Comparison of ENCODE assay signal across 10 cellular contexts in genomic region chr9:36818965-36819870, GRCh38.
A peak's percentile ranks its signal among the peaks of the same experiment; 100 is the strongest.
DNase-seq lines count a peak whose midpoint lies in the region; ATAC-seq, FAIRE-seq and TF ChIP-seq lines count a peak whose summit lies in the region.
"Had no signal": no experiment of that assay in that cellular context is flagged by ENCODE, and none has a peak within 500 bp of the region (broad histone marks: within the 10 kb centered on the region; RNA-seq: fewer than 3 reads in every experiment).

No MANE protein-coding gene starts in this region.

- H3K9me3 ChIP-seq in H1 (ENCODE audit: insufficient read depth in 2 of 2, low read depth in 1 of 2, low read length in 1 of 2), result no peaks in the 10 kb centered on the region
- no peaks in the 10 kb centered on the region for H3K9me3 ChIP-seq in thoracic aorta
- H3K9me3 ChIP-seq: right lobe of liver had no signal

- H3K27ac ChIP-seq in H1 (ENCODE audit: low read depth, low read length) (no peak overlapping the region), thoracic aorta (no peak overlapping the region)
- H3K27ac ChIP-seq: right lobe of liver, SK-N-MC had no signal

- no peak overlapping the region for H3K14ac ChIP-seq in H1 (ENCODE audit: insufficient read length)

- no peak for TF ChIP-seq POLR2A in H1 (IDR thresholded peaks at IDR 0.05; ENCODE audit: control extremely low read depth in 1 of 2, low read depth in 2 of 2, low read length in 2 of 2)

- H3K4me3 Mint-ChIP-seq in endothelial cell (ENCODE audit: unreplicated experiment), result no peak overlapping the region

- H2BK15ac ChIP-seq in H1 (ENCODE audit: low read length), result no peak overlapping the region

- no peak overlapping the region for H2AK5ac ChIP-seq in H1 (ENCODE audit: low read depth, low read length)

- H3K4ac ChIP-seq in H1 (replicated peaks; ENCODE audit: insufficient read length, low read depth, low read length), result no peak overlapping the region

- H2BK120ac ChIP-seq in H1 (replicated peaks; ENCODE audit: low read depth, low read length), result no peak overlapping the region

- no peak overlapping the region for H3K56ac ChIP-seq in H1 (replicated peaks; ENCODE audit: insufficient read length, low read depth, low read length)

- H2BK20ac ChIP-seq in H1 (ENCODE audit: low read length), result no peak overlapping the region

- no peaks in the 10 kb centered on the region for H3K79me1 ChIP-seq in H1 (ENCODE audit: low read depth, low read length)

- POLR2A ChIA-PET in H1 (lab: Charles Lee; ENCODE audit: partially characterized antibody), result interaction anchor here (1.0 to 1.4 kb wide), 3 partner anchors 10 to 24 kb away, joined by 3 to 7 read pairs (median 4); no protein-coding TSS in a partner anchor

- H3K9ac ChIP-seq in H1 (replicated peaks in 1 of 4; ENCODE audit: extremely low read depth in 1 of 4, low read depth in 3 of 4, low read length in 3 of 4), result no peak overlapping the region

- TF ChIP-seq CTCF in H1 (IDR thresholded peaks at IDR 0.05; ENCODE audit: control extremely low read depth in 1 of 3, insufficient read depth in 1 of 3, low read depth in 1 of 3, low read length in 3 of 3) (no peak), thoracic aorta (IDR thresholded peaks at IDR 0.05) (no peak), endothelial cell (IDR thresholded peaks at IDR 0.05; ENCODE audit: unreplicated experiment) (no peak)

- H3K18ac ChIP-seq in H1 (ENCODE audit: extremely low read depth, low read length), result peak overlapping the region; percentile 51

- H3K27me3 ChIP-seq in H1 (replicated peaks in 1 of 4; ENCODE audit: control insufficient read depth in 3 of 4, extremely low read depth in 1 of 4, insufficient read depth in 3 of 4, low read length in 3 of 4) (peaks cover 0 to 23% (median 21%) of the 10 kb centered on the region in 4 experiments; a peak in 6 of 7 replicates), thoracic aorta (replicated peaks; ENCODE audit: insufficient read depth) (no peaks in the 10 kb centered on the region)
- H3K27me3 ChIP-seq: right lobe of liver had no signal

- H3K9me3 Mint-ChIP-seq in endothelial cell (ENCODE audit: unreplicated experiment), result no peaks in the 10 kb centered on the region

- peak overlapping the region; percentile 85 for H2AFZ ChIP-seq in H1 (ENCODE audit: low read length)

- H3K36me3 Mint-ChIP-seq in endothelial cell (ENCODE audit: low read depth, unreplicated experiment), result no peaks in the 10 kb centered on the region

- 0 out of 2 replicates have a peak overlapping the region, but pooled peaks have one; percentile 35 for H2BK5ac ChIP-seq in H1 (ENCODE audit: low read depth, low read length)

- 0 out of 2 replicates have a peak overlapping the region, but pooled peaks have one; percentile 12 for H2BK12ac ChIP-seq in H1 (ENCODE audit: low read depth, low read length)

- no peak overlapping the region for H3K27ac Mint-ChIP-seq in endothelial cell (ENCODE audit: unreplicated experiment)

- no peak overlapping the region; the same call in 1 of the 2 replicates for H4K8ac ChIP-seq in H1 (ENCODE audit: extremely low read depth, insufficient read depth, low read length)

- peaks cover 32% of the 10 kb centered on the region for H3K4me1 Mint-ChIP-seq in endothelial cell (ENCODE audit: unreplicated experiment)

- no peak for TF ChIP-seq EP300 in H1 (IDR thresholded peaks at IDR 0.05; ENCODE audit: borderline replicate concordance in 1 of 2, low read depth in 2 of 2, low read length in 2 of 2)

- no peaks in the 10 kb centered on the region for H3K79me2 ChIP-seq in H1 (ENCODE audit: control insufficient read depth in 1 of 2, insufficient read depth in 2 of 2, low read length in 2 of 2)

- no peaks in the 10 kb centered on the region for H4K20me1 ChIP-seq in H1 (replicated peaks in 1 of 2; ENCODE audit: control insufficient read depth in 1 of 2, insufficient read depth in 2 of 2, low read length in 2 of 2)

- H3K27me3 Mint-ChIP-seq in endothelial cell (ENCODE audit: unreplicated experiment), result peaks cover 9% of the 10 kb centered on the region

- H3K23ac ChIP-seq in H1 (ENCODE audit: insufficient read length), result no peak overlapping the region

- CTCF ChIA-PET in H1 (lab: Charles Lee; ENCODE audit: partially characterized antibody), result interaction anchor here (0.7 to 2.6 kb wide), 15 partner anchors 11 to 170 kb away, joined by 3 to 14 read pairs (median 3); no protein-coding TSS in a partner anchor

- no peak for ATAC-seq in thoracic aorta (ENCODE audit: insufficient number of reproducible peaks, low FRiP score, low read depth)

- H4K5ac ChIP-seq in H1 (ENCODE audit: insufficient read length, low read depth, low read length), result no peak overlapping the region

- no peak overlapping the region for H4K91ac ChIP-seq in H1 (replicated peaks; ENCODE audit: insufficient read length, low read length)

- no peaks in the 10 kb centered on the region for H3K36me3 ChIP-seq in H1 (ENCODE audit: control insufficient read depth in 2 of 4, insufficient read depth in 4 of 4, low read length in 3 of 4)
- no peaks in the 10 kb centered on the region for H3K36me3 ChIP-seq in thoracic aorta
- H3K36me3 ChIP-seq: right lobe of liver had no signal

- H3K4me2 ChIP-seq in H1 (ENCODE audit: insufficient read depth in 1 of 2, low read depth in 2 of 2, low read length in 2 of 2), result peak overlapping the region; percentile 82 to 84

- H3K4me1 ChIP-seq in H1 (replicated peaks in 1 of 4; ENCODE audit: control insufficient read depth in 3 of 4, insufficient read depth in 4 of 4, low read length in 3 of 4) (peaks cover 0 to 18% (median 11%) of the 10 kb centered on the region in 4 experiments; a peak in 5 of 7 replicates), thoracic aorta (ENCODE audit: control insufficient read depth in 1 of 2, low read depth in 2 of 2) (peaks cover 0 to 11% of the 10 kb centered on the region in 2 donors)
- H3K4me1 ChIP-seq: right lobe of liver had no signal

- DNase-seq in NCI-H524 (lab: John Stamatoyannopoulos, UW) (peak; percentile 39 to 47), NCI-H524 treated with DMSO at 0.1 percent for 48 hours (lab: John Stamatoyannopoulos, UW) (no peak), H1 (ENCODE audit: low read depth in 1 of 2, low spot score in 2 of 2) (peak in 1 of 2 experiments; percentile 56), mesenteric fat pad (ENCODE audit: low spot score) (peak; percentile 88), thoracic aorta (ENCODE audit: low spot score) (no peak), DMS 273 treated with DMSO at 0.1 percent for 48 hours (lab: John Stamatoyannopoulos, UW) (no peak), endothelial cell (ENCODE audit: low spot score) (no peak)
- no peak for DNase-seq in activated CD8-positive, alpha-beta memory T cell treated with anti-CD3 and anti-CD28 coated beads, Interleukin-2, amount 50 U/mL, for 4 hours
- DNase-seq: right lobe of liver had no signal

- H3K4me3 ChIP-seq in H1 (ENCODE audit: extremely low read depth in 1 of 4, insufficient read depth in 2 of 4, low read depth in 3 of 4, low read length in 4 of 4) (peak overlapping the region; percentile 30 to 61 (median 40); a peak in 7 of 8 replicates), thoracic aorta (peak overlapping the region; percentile 67)
- H3K4me3 ChIP-seq: SK-N-MC had no signal

- 27% methylated on average over 31 of the region's 35 CpGs; no CpG with 5 or more reads in 1 of the 2 experiments for WGBS in H1 (ENCODE audit: extremely low coverage in 1 of 2, insufficient coverage in 1 of 2, insufficient read length in 1 of 2, insufficient replicate concordance in 2 of 2, low coverage in 1 of 2, low lambda C conversion rate in 2 of 2, missing lambda C conversion rate in 1 of 2), 2 experiments

- peaks cover 5% of the 10 kb centered on the region; the same call in 1 of the 2 replicates for H3K23me2 ChIP-seq in H1 (ENCODE audit: low read depth, low read length)

- FAIRE-seq in H1 (lab: Jason Lieb, UNC), result no peak

- no peak for TF ChIP-seq RAD21 in H1 (IDR thresholded peaks at IDR 0.05 in 1 of 2, conservative IDR thresholded peaks at IDR 0.05 in 1 of 2; ENCODE audit: low read depth in 2 of 2, low read length in 2 of 2)

TF ChIP-seq in H1, 55 proteins besides CTCF, POLR2A, EP300 and RAD21:
- TF ChIP-seq ASH2L (IDR thresholded peaks at IDR 0.05; ENCODE audit: low read length), result peak; percentile 15
- peak; percentile 44; the same call in 1 of the 2 replicates for TF ChIP-seq SUZ12 (IDR thresholded peaks at IDR 0.05; ENCODE audit: low read length)
- TF ChIP-seq SIN3A (conservative IDR thresholded peaks at IDR 0.05 in 1 of 2, IDR thresholded peaks at IDR 0.05 in 1 of 2; ENCODE audit: low read depth in 1 of 2, low read length in 2 of 2), result peak in 1 of 2 experiments; percentile 42; a peak in 1 of 4 replicates
- TF ChIP-seq EZH2 (IDR thresholded peaks at IDR 0.05; ENCODE audit: low read depth, low read length, severe bottlenecking), result peak; percentile 34
- no peak for TF ChIP-seq KDM1A (IDR thresholded peaks at IDR 0.05; ENCODE audit: borderline replicate concordance, low read length)

Comparison
In these comparisons a context has a peak if more than half of its experiments do, and no peak if none do; other contexts are left out.
1. DNase-seq: peak in NCI-H524 (2 of 2) and mesenteric fat pad (single experiment); none in NCI-H524 treated with DMSO at 0.1 percent for 48 hours (single experiment), thoracic aorta (single experiment), DMS 273 treated with DMSO at 0.1 percent for 48 hours (single experiment), activated CD8-positive, alpha-beta memory T cell treated with anti-CD3 and anti-CD28 coated beads, Interleukin-2, amount 50 U/mL, for 4 hours (single experiment) and endothelial cell (single experiment).